In genomic region chr22:50243704-50244419, GRCh38 we compare ENCODE assay signal across 8 cellular contexts. TPM values are rescaled to one million over a fixed set of nuclear protein-coding genes. Genes with fewer than 3 reads are reported as not detected.
DNase-seq lines count a peak whose midpoint lies in the region; ATAC-seq lines count a peak whose summit lies in the region.

No MANE protein-coding gene starts in this region.

- no peak overlapping the region for H4K91ac ChIP-seq in neuronal stem cell (ENCODE audit: low read depth, low read length, poor library complexity)

- H3K79me1 ChIP-seq in neuronal stem cell (ENCODE audit: low read depth, low read length) = peaks cover 27% of the 10 kb centered on the region

- peak overlapping the region; percentile 83 for H2BK5ac ChIP-seq in neuronal stem cell (ENCODE audit: low read length)

- DNase-seq in NCI-H69 (lab: John Stamatoyannopoulos, UW) (peak; percentile 32), neuronal stem cell (ENCODE audit: low spot score) (no peak), NCI-H2196 (lab: John Stamatoyannopoulos, UW; ENCODE audit: unreplicated experiment) (no peak)

- no peak overlapping the region for H2BK12ac ChIP-seq in neuronal stem cell (ENCODE audit: low read length)

- H2AFZ ChIP-seq in neuronal stem cell (ENCODE audit: low read length) = peak overlapping the region; percentile 97

- peak overlapping the region; percentile 81 for H3K4me3 ChIP-seq in endocrine pancreas (ENCODE audit: control insufficient read depth, insufficient read depth, low read length)
- peak overlapping the region; percentile 85 to 93 for H3K4me3 ChIP-seq in neuronal stem cell (ENCODE audit: low read length in 2 of 2)

- H3K4me2 ChIP-seq in neuronal stem cell (ENCODE audit: insufficient read depth, low read length, poor library complexity, severe bottlenecking) = peak overlapping the region; percentile 95

- H3K4ac ChIP-seq in neuronal stem cell (ENCODE audit: low read length) = no peak overlapping the region

- no peaks in the 10 kb centered on the region for H3K36me3 ChIP-seq in endocrine pancreas (ENCODE audit: control insufficient read depth, insufficient read depth, low read length)
- peaks cover 25 to 46% of the 10 kb centered on the region in 2 donors for H3K36me3 ChIP-seq in neuronal stem cell (replicated peaks in 1 of 2; ENCODE audit: control insufficient read depth in 2 of 2, insufficient read depth in 2 of 2, low read length in 2 of 2)

- H3K27ac ChIP-seq in neuronal stem cell (replicated peaks; ENCODE audit: low read length) = no peak overlapping the region

- no peak overlapping the region for H2BK15ac ChIP-seq in neuronal stem cell (ENCODE audit: low read length)

- H3K27me3 ChIP-seq in endocrine pancreas (ENCODE audit: control insufficient read depth, insufficient read depth, low read length) = no peaks in the 10 kb centered on the region
- H3K27me3 ChIP-seq in neuronal stem cell (ENCODE audit: control insufficient read depth in 3 of 3, insufficient read depth in 3 of 3, low read depth in 1 of 3, low read length in 3 of 3) = no peaks in the 10 kb centered on the region

- H3K9ac ChIP-seq in endocrine pancreas (ENCODE audit: control insufficient read depth, insufficient read depth, low read length) (peak overlapping the region; percentile 90), neuronal stem cell (ENCODE audit: low read depth, low read length, poor library complexity) (peak overlapping the region; percentile 74)

- H2BK120ac ChIP-seq in neuronal stem cell (ENCODE audit: low read depth, low read length) = no peak overlapping the region

- H3K18ac ChIP-seq in neuronal stem cell (ENCODE audit: low read length) = no peak overlapping the region

- no peak overlapping the region for H2AK5ac ChIP-seq in neuronal stem cell (ENCODE audit: low read depth, low read length)

- ATAC-seq in GM18907 (IDR thresholded peaks at IDR 0.05; ENCODE audit: unreplicated experiment) (peak; percentile 2), GM19351 (IDR thresholded peaks at IDR 0.05; ENCODE audit: unreplicated experiment) (no peak), HG03571 (IDR thresholded peaks at IDR 0.05; ENCODE audit: unreplicated experiment) (no peak), GM18511 (IDR thresholded peaks at IDR 0.05; ENCODE audit: unreplicated experiment) (no peak)

- no peak overlapping the region for H3K23ac ChIP-seq in neuronal stem cell (ENCODE audit: low read depth, low read length, poor library complexity)

- H4K8ac ChIP-seq in neuronal stem cell (ENCODE audit: low read depth, low read length) = no peak overlapping the region

- H3K4me1 ChIP-seq in endocrine pancreas (ENCODE audit: control insufficient read depth, insufficient read depth, low read length) (no peaks in the 10 kb centered on the region), neuronal stem cell (ENCODE audit: control insufficient read depth in 2 of 2, insufficient read depth in 1 of 2, low read depth in 1 of 2, low read length in 2 of 2) (peaks cover 16 to 38% of the 10 kb centered on the region in 2 donors)

- WGBS in neuronal stem cell (ENCODE audit: extremely low coverage in 2 of 2, insufficient read length in 2 of 2, insufficient replicate concordance in 1 of 2), 2 donors = no CpG with 5 or more reads among the region's 27 CpGs

- no peak overlapping the region for H3K14ac ChIP-seq in neuronal stem cell (ENCODE audit: low read length)

- no peaks in the 10 kb centered on the region for H3K9me3 ChIP-seq in endocrine pancreas (ENCODE audit: control insufficient read depth, low read length)
- H3K9me3 ChIP-seq in neuronal stem cell (replicated peaks in 1 of 2; ENCODE audit: control insufficient read depth in 2 of 2, insufficient read depth in 1 of 2, low read depth in 1 of 2, low read length in 2 of 2) = no peaks in the 10 kb centered on the region

RNA-seq across cellular contexts. Expression of gene TUBGCP6, which starts 1.0 kb away (rescaled TPM):
- 12.1 TPM for polyA plus RNA-seq in neuronal stem cell (2013, experiment 1 of 2)
- 12.1 TPM for polyA plus RNA-seq in neuronal stem cell (2013, experiment 2 of 2)

RNA-seq across cellular contexts. Expression of gene HDAC10, which starts 7.2 kb away (rescaled TPM):
- polyA plus RNA-seq in neuronal stem cell (2013, experiment 1 of 2) = 20.1 TPM
- polyA plus RNA-seq in neuronal stem cell (2013, experiment 2 of 2) = 18.8 TPM

RNA-seq across cellular contexts. Expression of gene MAPK12, which starts 17.6 kb away (rescaled TPM):
- polyA plus RNA-seq in neuronal stem cell (2013, experiment 1 of 2) = 28.8 TPM
- 28.1 TPM for polyA plus RNA-seq in neuronal stem cell (2013, experiment 2 of 2)

RNA-seq across cellular contexts. Expression of gene MAPK11, which starts 26.3 kb away (rescaled TPM):
- 4.0 TPM for polyA plus RNA-seq in neuronal stem cell (2013, experiment 1 of 2)
- 3.6 TPM for polyA plus RNA-seq in neuronal stem cell (2013, experiment 2 of 2)

RNA-seq across cellular contexts. Expression of gene SELENOO, which starts 43.1 kb away (rescaled TPM):
- polyA plus RNA-seq in neuronal stem cell (2013, experiment 1 of 2) = 11.5 TPM
- polyA plus RNA-seq in neuronal stem cell (2013, experiment 2 of 2) = 11.4 TPM
